ENCODE assay signal across 8 cellular contexts in genomic region chr12:112011685-112012084, GRCh38. TPM values are rescaled to one million over a fixed set of nuclear protein-coding genes. Genes with fewer than 3 reads are reported as not detected.
DNase-seq lines count a peak whose midpoint lies in the region; ATAC-seq and TF ChIP-seq lines count a peak whose summit lies in the region.

No MANE protein-coding gene starts in this region.

- H3K4me3 Mint-ChIP-seq in CD8-positive, alpha-beta memory T cell, result peak overlapping the region; percentile 83 to 98 (median 93)
- H3K4me3 Mint-ChIP-seq in neural crest cell, result peak overlapping the region; percentile 95

- no peak for TF ChIP-seq POLR2A in NB4 (IDR thresholded peaks at IDR 0.05; ENCODE audit: extremely low read depth, insufficient read length)

- H3K36me3 Mint-ChIP-seq in CD8-positive, alpha-beta memory T cell, result peaks cover 9 to 38% (median 19%) of the 10 kb centered on the region in 3 donors
- peaks cover 18% of the 10 kb centered on the region for H3K36me3 Mint-ChIP-seq in neural crest cell (ENCODE audit: low read depth)

- no peak for DNase-seq in CD8-positive, alpha-beta memory T cell
- DNase-seq in NB4 (ENCODE audit: low read depth) (no peak), neural crest cell (ENCODE audit: low read depth, low spot score) (no peak), DMS 273 treated with DMSO at 0.1 percent for 48 hours (lab: John Stamatoyannopoulos, UW) (no peak), aorta (no peak), epidermal melanocyte (ENCODE audit: insufficient read length, low spot score) (no peak)

- TF ChIP-seq CTCF in NB4 (IDR thresholded peaks at IDR 0.05; ENCODE audit: low read depth, low read length) (no peak), neural crest cell (conservative IDR thresholded peaks at IDR 0.05) (no peak)

- H3K9me3 ChIP-seq in CD8-positive, alpha-beta memory T cell (ENCODE audit: low read length), result no peaks in the 10 kb centered on the region
- H3K9me3 ChIP-seq in ectodermal cell (ENCODE audit: control insufficient read depth, low read length), result no peaks in the 10 kb centered on the region
- H3K9me3 ChIP-seq in aorta (ENCODE audit: control insufficient read depth, low read length), result no peaks in the 10 kb centered on the region

- H3K9me3 Mint-ChIP-seq in CD8-positive, alpha-beta memory T cell, result no peaks in the 10 kb centered on the region
- no peaks in the 10 kb centered on the region for H3K9me3 Mint-ChIP-seq in neural crest cell

- CTCF ChIA-PET in CD8-positive, alpha-beta memory T cell (lab: Charles Lee), result interaction anchor here (1.8 to 5.2 kb wide), 4 partner anchors 14 to 72 kb away, joined by 5 to 129 read pairs (median 50); no protein-coding TSS in a partner anchor

- 93 to 94% methylated on average over 8 of the region's 8 CpGs for WGBS in ectodermal cell, 2 experiments
- 88 to 89% methylated on average over 8 of the region's 8 CpGs for whole genome bisulfite sequencing in aorta, 2 donors

- POLR2A ChIA-PET in CD8-positive, alpha-beta memory T cell (lab: Charles Lee), result interaction anchor here (1.4 to 3.9 kb wide), 5 partner anchors 12 to 60 kb away, joined by 4 to 68 read pairs (median 7); no protein-coding TSS in a partner anchor

- peak overlapping the region; percentile 85 for H3K4me3 ChIP-seq in CD8-positive, alpha-beta memory T cell (ENCODE audit: low read length)
- H3K4me3 ChIP-seq in NB4 (ENCODE audit: low read depth, low read length), result peak overlapping the region; percentile 81
- peak overlapping the region; percentile 99 for H3K4me3 ChIP-seq in ectodermal cell (ENCODE audit: insufficient read depth, low read depth, low read length)
- no peak overlapping the region for H3K4me3 ChIP-seq in aorta (ENCODE audit: low read length in 2 of 2)

- H3K27me3 ChIP-seq in CD8-positive, alpha-beta memory T cell (ENCODE audit: insufficient read depth, low read length, poor library complexity, severe bottlenecking), result no peaks in the 10 kb centered on the region
- no peaks in the 10 kb centered on the region for H3K27me3 ChIP-seq in ectodermal cell (ENCODE audit: control insufficient read depth, insufficient read depth, low read length, poor library complexity, severe bottlenecking)
- no peaks in the 10 kb centered on the region for H3K27me3 ChIP-seq in aorta (ENCODE audit: control insufficient read depth in 1 of 2, insufficient read depth in 2 of 2, low read length in 1 of 2)

- H3K36me3 ChIP-seq in CD8-positive, alpha-beta memory T cell (ENCODE audit: insufficient read depth, low read length), result peaks cover 12% of the 10 kb centered on the region
- H3K36me3 ChIP-seq in ectodermal cell (ENCODE audit: control insufficient read depth, insufficient read depth, low read length), result peaks cover 4% of the 10 kb centered on the region
- H3K36me3 ChIP-seq in aorta (ENCODE audit: control insufficient read depth in 1 of 2, insufficient read depth in 2 of 2, low read length in 1 of 2), result no peaks in the 10 kb centered on the region

- H3K4me1 Mint-ChIP-seq in CD8-positive, alpha-beta memory T cell, result peaks cover 49 to 69% (median 57%) of the 10 kb centered on the region in 3 donors
- H3K4me1 Mint-ChIP-seq in neural crest cell, result peaks cover 36% of the 10 kb centered on the region

- H3K27ac Mint-ChIP-seq in CD8-positive, alpha-beta memory T cell, result peak overlapping the region; percentile 92 to 100 (median 98)
- peak overlapping the region; percentile 99 for H3K27ac Mint-ChIP-seq in neural crest cell (ENCODE audit: unreplicated experiment)

- ATAC-seq in aorta (ENCODE audit: low FRiP score) (no peak), GM18868 (IDR thresholded peaks at IDR 0.05; ENCODE audit: unreplicated experiment) (no peak)

- H3K4me1 ChIP-seq in CD8-positive, alpha-beta memory T cell (ENCODE audit: insufficient read depth, low read length), result peaks cover 45% of the 10 kb centered on the region
- no peaks in the 10 kb centered on the region for H3K4me1 ChIP-seq in ectodermal cell (ENCODE audit: control insufficient read depth, insufficient read depth, low read length)
- no peaks in the 10 kb centered on the region for H3K4me1 ChIP-seq in aorta (ENCODE audit: control insufficient read depth in 1 of 2, insufficient read depth in 2 of 2, low read length in 2 of 2)

- intact Hi-C loops in aorta (cut with DNase I), result loop anchor here (2.0 to 10.0 kb wide), 2 partner anchors 67 to 93 kb away; partner anchors contain the start of gene NAA25 (in 1 of the 2)

- no peaks in the 10 kb centered on the region for H3K27me3 Mint-ChIP-seq in CD8-positive, alpha-beta memory T cell
- no peaks in the 10 kb centered on the region for H3K27me3 Mint-ChIP-seq in neural crest cell (ENCODE audit: low read depth)

- H3K27ac ChIP-seq in CD8-positive, alpha-beta memory T cell (ENCODE audit: low read depth, low read length), result peak overlapping the region; percentile 93
- no peak overlapping the region for H3K27ac ChIP-seq in ectodermal cell (ENCODE audit: insufficient read depth, low read depth, low read length, poor library complexity, severe bottlenecking)
- no peak overlapping the region for H3K27ac ChIP-seq in aorta (ENCODE audit: low read depth in 1 of 2, low read length in 2 of 2)

RNA-seq across cellular contexts. Expression of gene TMEM116, which starts 1.3 kb away (rescaled TPM):
- total RNA-seq in CD8-positive, alpha-beta memory T cell, result 10 to 100 TPM; 13.1 to 13.7 TPM
- polyA plus RNA-seq in CD8-positive, alpha-beta memory T cell, result 28.4 TPM
- 20.6 TPM for polyA plus RNA-seq in ectodermal cell (2013, experiment 1 of 4)
- polyA plus RNA-seq in ectodermal cell (2013, experiment 2 of 4), result 20.2 TPM
- polyA plus RNA-seq in ectodermal cell (2013, experiment 3 of 4), result 15.6 TPM
- polyA plus RNA-seq in ectodermal cell (2013, experiment 4 of 4), result 19.9 TPM
- total RNA-seq in neural crest cell (16.7 and 17.0 TPM in 2 replicates), aorta (1 to 10 TPM; 8.5 to 9.9 TPM)
- 1 to 10 TPM; 2.4 to 9.9 TPM for polyA plus RNA-seq in aorta

RNA-seq across cellular contexts. Expression of gene ERP29, which starts 1.5 kb away (rescaled TPM):
- 10 to 100 TPM; 87.4 to 88.0 TPM for total RNA-seq in CD8-positive, alpha-beta memory T cell
- polyA plus RNA-seq in CD8-positive, alpha-beta memory T cell, result 188 TPM
- 163 TPM for polyA plus RNA-seq in ectodermal cell (2013, experiment 1 of 4)
- polyA plus RNA-seq in ectodermal cell (2013, experiment 2 of 4), result 157 TPM
- polyA plus RNA-seq in ectodermal cell (2013, experiment 3 of 4), result 104 TPM
- 118 TPM for polyA plus RNA-seq in ectodermal cell (2013, experiment 4 of 4)
- total RNA-seq in neural crest cell (91.1 and 101 TPM in 2 replicates), aorta (10 to 100 TPM; 41.5 to 62.2 TPM)
- 10 to 100 TPM; 91.4 to 96.2 TPM for polyA plus RNA-seq in aorta

Comparison
In these comparisons a context has a peak if more than half of its experiments do, and no peak if none do; other contexts are left out.
1. H3K4me3 ChIP-seq: peak in CD8-positive, alpha-beta memory T cell (single experiment), NB4 (single experiment) and ectodermal cell (single experiment); none in aorta (0 of 2).